13 cellular contexts compared by ENCODE assay signal in genomic region chr3:11724615-11725339, GRCh38.
DNase-seq lines count a peak whose midpoint lies in the region; ATAC-seq and TF ChIP-seq lines count a peak whose summit lies in the region.
"Had no signal": no experiment of that assay in that cellular context is flagged by ENCODE, and none has a peak within 500 bp of the region (broad histone marks: within the 10 kb centered on the region; RNA-seq: fewer than 3 reads in every experiment).

No MANE protein-coding gene starts in this region.

- POLR2A ChIA-PET in PC-9 (lab: Charles Lee; ENCODE audit: unreplicated experiment), result interaction anchor here (0.7 kb wide), 1 partner anchor 69 kb away, joined by 3 read pairs; no protein-coding TSS in a partner anchor

- H3K79me2 ChIP-seq in PC-9 (ENCODE audit: low read depth), result peaks cover 5% of the 10 kb centered on the region; the same call in 1 of the 2 replicates

- WGBS in ovary, 3 donors, result 85 to 86% (median 85%) methylated on average over 8 of the region's 8 CpGs

- H3K9me3 Mint-ChIP-seq in activated T-helper 1 cell treated with anti-CD3 and anti-CD28 coated beads, Interleukin-12 subunit alpha, Interleukin-12 subunit beta, Interleukin-2, Interleukin-4 antibody, amounts not matched to agents 30 ng/mL and 10 ng/mL and 1 ng/mL, durations not matched to agents 14 hours and 24 hours and 36 hours, result no peaks in the 10 kb centered on the region

- peaks cover 21% of the 10 kb centered on the region for H3K4me1 ChIP-seq in PC-9 (replicated peaks; ENCODE audit: insufficient read depth)
- no peaks in the 10 kb centered on the region for H3K4me1 ChIP-seq in ovary (ENCODE audit: insufficient read depth)

- H3F3A ChIP-seq in PC-9 (ENCODE audit: insufficient read depth, low read depth), result peaks cover 5% of the 10 kb centered on the region

- peak overlapping the region; percentile 34 for H3K4me3 Mint-ChIP-seq in activated T-helper 1 cell treated with anti-CD3 and anti-CD28 coated beads, Interleukin-12 subunit alpha, Interleukin-12 subunit beta, Interleukin-2, Interleukin-4 antibody, amounts not matched to agents 30 ng/mL and 10 ng/mL and 1 ng/mL, durations not matched to agents 14 hours and 24 hours and 36 hours

- intact Hi-C loops in activated T-helper 1 cell treated with anti-CD3 and anti-CD28 coated beads, Interleukin-12 subunit alpha, Interleukin-12 subunit beta, Interleukin-2, Interleukin-4 antibody, amounts not matched to agents 30 ng/mL and 10 ng/mL and 1 ng/mL, durations not matched to agents 14 hours and 24 hours and 36 hours (cut with micrococcal nuclease), result no loop called here
- intact Hi-C loops in PC-9 (cut with micrococcal nuclease; ENCODE audit: unreplicated experiment) (no loop called here), ovary (cut with DNase I) (no loop called here)

- TF ChIP-seq CTCF in GM13976 (IDR thresholded peaks at IDR 0.05; ENCODE audit: borderline replicate concordance, control extremely low read depth, extremely low read depth, insufficient read depth, missing control alignments) (no peak), PC-9 (conservative IDR thresholded peaks at IDR 0.05) (no peak), ovary (IDR thresholded peaks at IDR 0.05) (no peak)

- H3K9me2 ChIP-seq in PC-9 (ENCODE audit: insufficient read depth), result no peaks in the 10 kb centered on the region

- BruUV-seq in PC-9 (replicated peaks; lab: Mats Ljungman, UMichigan), result no TSS peak

- DNase-seq in GM13976 (ENCODE audit: low spot score), result peak; percentile 71
- DNase-seq in activated T-helper 1 cell treated with anti-CD3 and anti-CD28 coated beads, Interleukin-12 subunit alpha, Interleukin-12 subunit beta, Interleukin-2, Interleukin-4 antibody, amounts not matched to agents 30 ng/mL and 10 ng/mL and 1 ng/mL, durations not matched to agents 14 hours and 24 hours and 36 hours (ENCODE audit: low spot score), result no peak
- DNase-seq in NCI-H1417 treated with DMSO at 0.1 percent for 48 hours (lab: John Stamatoyannopoulos, UW), result no peak
- DNase-seq in PC-9, result no peak
- no peak for DNase-seq in hepatic stellate cell (ENCODE audit: low spot score)
- DNase-seq in ovary, result no peak
- DNase-seq: activated effector memory CD4-positive, alpha-beta T cell treated with anti-CD3 and anti-CD28 coated beads, Interleukin-2, amount 50 U/mL, for 16 hours; effector CD8-positive, alpha-beta T cell; NCI-H1436 treated with DMSO at 0.1 percent for 48 hours had no signal

- H3K27me3 ChIP-seq in PC-9 (ENCODE audit: insufficient read depth, low read depth), result no peaks in the 10 kb centered on the region
- H3K27me3 ChIP-seq in ovary, result no peaks in the 10 kb centered on the region
- H3K27me3 ChIP-seq: vagina had no signal

- no peak for TF ChIP-seq EP300 in ovary (IDR thresholded peaks at IDR 0.05)

- CTCF ChIA-PET in PC-9 (lab: Charles Lee), result no interaction called here

- no peak overlapping the region for H3K27ac ChIP-seq in PC-9
- H3K27ac ChIP-seq in ovary, result no peak overlapping the region
- H3K27ac ChIP-seq: vagina had no signal

- no peaks in the 10 kb centered on the region for H3K36me3 ChIP-seq in PC-9 (ENCODE audit: low read depth)
- no peaks in the 10 kb centered on the region for H3K36me3 ChIP-seq in ovary
- H3K36me3 ChIP-seq: vagina had no signal

- H3K4me2 ChIP-seq in PC-9, result no peak overlapping the region

- no peaks in the 10 kb centered on the region for H3K36me3 Mint-ChIP-seq in activated T-helper 1 cell treated with anti-CD3 and anti-CD28 coated beads, Interleukin-12 subunit alpha, Interleukin-12 subunit beta, Interleukin-2, Interleukin-4 antibody, amounts not matched to agents 30 ng/mL and 10 ng/mL and 1 ng/mL, durations not matched to agents 14 hours and 24 hours and 36 hours (ENCODE audit: low read depth)

- H3K9me3 ChIP-seq in PC-9 (ENCODE audit: insufficient read depth, low read depth) (no peaks in the 10 kb centered on the region), ovary (no peaks in the 10 kb centered on the region)
- H3K9me3 ChIP-seq: vagina had no signal

- H3K27ac Mint-ChIP-seq in activated T-helper 1 cell treated with anti-CD3 and anti-CD28 coated beads, Interleukin-12 subunit alpha, Interleukin-12 subunit beta, Interleukin-2, Interleukin-4 antibody, amounts not matched to agents 30 ng/mL and 10 ng/mL and 1 ng/mL, durations not matched to agents 14 hours and 24 hours and 36 hours, result no peak overlapping the region

- H3K4me1 Mint-ChIP-seq in activated T-helper 1 cell treated with anti-CD3 and anti-CD28 coated beads, Interleukin-12 subunit alpha, Interleukin-12 subunit beta, Interleukin-2, Interleukin-4 antibody, amounts not matched to agents 30 ng/mL and 10 ng/mL and 1 ng/mL, durations not matched to agents 14 hours and 24 hours and 36 hours (ENCODE audit: low read depth), result peaks cover 14% of the 10 kb centered on the region

- ATAC-seq in GM19395 (IDR thresholded peaks at IDR 0.05; ENCODE audit: unreplicated experiment) (peak; percentile 73), HG03159 (IDR thresholded peaks at IDR 0.05; ENCODE audit: unreplicated experiment) (peak; percentile 47)
- ATAC-seq: SK-N-SH treated with all-trans-retinoic acid at 6 μM for 48 hours had no signal

- no peak overlapping the region for H3K4me3 ChIP-seq in PC-9
- no peak overlapping the region for H3K4me3 ChIP-seq in ovary
- H3K4me3 ChIP-seq: vagina had no signal

- peaks cover 39% of the 10 kb centered on the region for H3K27me3 Mint-ChIP-seq in activated T-helper 1 cell treated with anti-CD3 and anti-CD28 coated beads, Interleukin-12 subunit alpha, Interleukin-12 subunit beta, Interleukin-2, Interleukin-4 antibody, amounts not matched to agents 30 ng/mL and 10 ng/mL and 1 ng/mL, durations not matched to agents 14 hours and 24 hours and 36 hours (ENCODE audit: insufficient read depth)

- in situ Hi-C loops in GM13976 (cut with MboI; ENCODE audit: low sequenced_read_pairs, unreplicated experiment), result no loop called here

- H2AFZ ChIP-seq in PC-9, result no peak overlapping the region

- H4K20me1 ChIP-seq in PC-9 (ENCODE audit: insufficient read depth), result no peaks in the 10 kb centered on the region

- TF ChIP-seq POLR2A in ovary (IDR thresholded peaks at IDR 0.05), result no peak
